29 cellular contexts compared by ENCODE assay signal in genomic region chr3:87147562-87147961, GRCh38.
"Had no signal": no experiment of that assay in that cellular context is flagged by ENCODE, and none has a peak within 500 bp of the region (broad histone marks: within the 10 kb centered on the region; RNA-seq: fewer than 3 reads in every experiment).

No MANE protein-coding gene starts in this region.

- H3K4me1 Mint-ChIP-seq: immature natural killer cell; naive B cell; natural killer cell; nephron progenitor cell; neural progenitor cell; stimulated activated naive B cell treated with anti-CD40 and anti-IgM and Interleukin-4, amounts not matched to agents 10 μg/mL and 1 μg/mL and 100 μg/mL, for 72 hours had no signal

- H2AFZ ChIP-seq: neural progenitor cell, parathyroid adenoma had no signal

- H3K36me3 ChIP-seq: left ventricle myocardium inferior, neural progenitor cell, neutrophil, right atrium auricular region, stomach, suprapubic skin, transverse colon, upper lobe of left lung had no signal

- H3K9me3 ChIP-seq: neutrophil, right atrium auricular region, suprapubic skin, transverse colon, upper lobe of left lung had no signal

- H3K27ac Mint-ChIP-seq: immature natural killer cell; mesothelial cell of epicardium; naive B cell; natural killer cell; nephron progenitor cell; neural progenitor cell; stimulated activated naive B cell treated with anti-CD40 and anti-IgM and Interleukin-4, amounts not matched to agents 10 μg/mL and 1 μg/mL and 100 μg/mL, for 72 hours had no signal

- H3K4me2 ChIP-seq: neural progenitor cell had no signal

- H3K4me3 Mint-ChIP-seq: immature natural killer cell; mesothelial cell of epicardium; naive B cell; natural killer cell; nephron progenitor cell; neural progenitor cell; stimulated activated naive B cell treated with anti-CD40 and anti-IgM and Interleukin-4, amounts not matched to agents 10 μg/mL and 1 μg/mL and 100 μg/mL, for 72 hours had no signal

- H3K36me3 Mint-ChIP-seq: immature natural killer cell; natural killer cell; neural progenitor cell; stimulated activated naive B cell treated with anti-CD40 and anti-IgM and Interleukin-4, amounts not matched to agents 10 μg/mL and 1 μg/mL and 100 μg/mL, for 72 hours had no signal

- DNase-seq: head of caudate nucleus; hypothalamus; immature natural killer cell; kidney; left colon; left ventricle myocardium inferior; mesendoderm; naive B cell; natural killer cell; nephron progenitor cell; occipital lobe; stimulated activated CD4-positive, alpha-beta T cell treated with anti-CD3 and anti-CD28 coated beads, Interleukin-12 subunit alpha, Interleukin-12 subunit beta, amount 100 ng/mL, for 4 hours; stimulated activated CD4-positive, alpha-beta T cell treated with anti-CD3 and anti-CD28 coated beads, Interleukin-15, amount 100 ng/mL, for 24 hours; stimulated activated CD4-positive, alpha-beta T cell treated with anti-CD3 and anti-CD28 coated beads, Interleukin-2, amount 100 ng/mL, for 24 hours; stimulated activated CD4-positive, alpha-beta T cell treated with anti-CD3 and anti-CD28 coated beads, Interleukin-4, amount 100 ng/mL, for 1 hour; stimulated activated naive B cell treated with anti-CD40 and anti-IgM and Interleukin-4, amounts not matched to agents 10 μg/mL and 1 μg/mL and 100 μg/mL, for 72 hours; stimulated activated naive CD8-positive, alpha-beta T cell treated with anti-CD3 and anti-CD28 coated beads, Interleukin-15, Interleukin-2, amounts not matched to agents 100 U/mL and 50 U/mL, for 24 hours; stomach; transverse colon; upper lobe of left lung had no signal

- H3K4me3 ChIP-seq: left ventricle myocardium inferior, lung, neural progenitor cell, right atrium auricular region, skin epidermis, stomach, suprapubic skin, transverse colon, upper lobe of left lung had no signal

- ATAC-seq: left colon; natural killer cell; sciatic nerve; stimulated activated naive B cell treated with anti-CD40 and anti-IgM and Interleukin-4, amounts not matched to agents 10 μg/mL and 1 μg/mL and 100 μg/mL, for 72 hours; stimulated activated naive CD8-positive, alpha-beta T cell treated with anti-CD3 and anti-CD28 coated beads, Interleukin-15, Interleukin-2, amounts not matched to agents 100 U/mL and 50 U/mL, for 24 hours had no signal

- H3K27me3 ChIP-seq: neural progenitor cell, neutrophil, right atrium auricular region, stomach, suprapubic skin, transverse colon, upper lobe of left lung had no signal

- H3K4me1 ChIP-seq: left ventricle myocardium inferior, neural progenitor cell, parathyroid adenoma, right atrium auricular region, stomach, suprapubic skin, transverse colon, upper lobe of left lung had no signal

- H3K27ac ChIP-seq: left ventricle myocardium inferior, neural progenitor cell, neutrophil, parathyroid adenoma, right atrium auricular region, skin epidermis, stomach, suprapubic skin, transverse colon, upper lobe of left lung had no signal

- H3K79me2 ChIP-seq: parathyroid adenoma had no signal
